In the genomic region with DNA sequence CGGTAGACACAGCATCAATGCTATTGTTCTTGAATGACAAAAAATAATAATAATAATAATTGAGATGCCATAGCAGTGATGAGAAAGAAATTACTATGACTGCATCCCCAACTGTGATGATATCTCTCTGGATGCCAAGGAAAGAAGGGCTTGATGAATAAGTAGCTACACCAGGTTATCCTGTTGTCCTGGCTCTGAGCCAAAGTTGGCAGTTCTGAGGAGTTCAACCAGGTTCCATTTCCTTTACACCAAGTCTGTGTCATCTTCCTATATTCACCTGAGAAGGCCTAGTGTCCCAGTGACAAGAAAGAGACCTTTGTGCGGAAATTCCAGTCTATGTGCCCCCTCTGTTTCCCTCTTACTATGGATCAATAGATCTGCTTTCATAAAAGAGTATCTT, we compare ENCODE assay signal across 17 cellular contexts. TPM values are rescaled to one million over a fixed set of nuclear protein-coding genes. Genes with fewer than 3 reads are reported as not detected.
DNase-seq lines count a peak whose midpoint lies in the region; ATAC-seq, FAIRE-seq and TF ChIP-seq lines count a peak whose summit lies in the region.
"Had no signal": no experiment of that assay in that cellular context is flagged by ENCODE, and none has a peak within 500 bp of the region (broad histone marks: within the 10 kb centered on the region; RNA-seq: fewer than 3 reads in every experiment).

No MANE protein-coding gene starts in this region.

- H3K4me1 Mint-ChIP-seq in activated naive CD4-positive, alpha-beta T cell treated with anti-CD3 and anti-CD28 coated beads for 36 hours (ENCODE audit: low read depth), result peaks cover 30% of the 10 kb centered on the region
- H3K4me1 Mint-ChIP-seq in activated T-cell treated with anti-CD3 and anti-CD28 coated beads, Interleukin-2, amount 50 U/mL, for 72 hours (ENCODE audit: low read depth), result peaks cover 39% of the 10 kb centered on the region

- H3K27ac ChIP-seq in stomach smooth muscle (ENCODE audit: low read length), result peak overlapping the region; percentile 87
- no peak overlapping the region for H3K27ac ChIP-seq in HepG2 (ENCODE audit: extremely low read length, insufficient read depth, low read length)

- H3K79me2 ChIP-seq in HepG2 (ENCODE audit: insufficient read depth, low read length), result no peaks in the 10 kb centered on the region

- TF ChIP-seq EP300 in HepG2 (IDR thresholded peaks at IDR 0.05; ENCODE audit: low read depth in 2 of 2, low read length in 2 of 2), result no peak
- TF ChIP-seq EP300 in HepG2 (CRISPR knock-in tag; IDR thresholded peaks at IDR 0.05; ENCODE audit: borderline replicate concordance), result no peak

- no peaks in the 10 kb centered on the region for H3K9me3 ChIP-seq in stomach smooth muscle (ENCODE audit: control insufficient read depth in 2 of 2, low read length in 2 of 2)
- no peaks in the 10 kb centered on the region for H3K9me3 ChIP-seq in HepG2 (ENCODE audit: low read length)
- H3K9me3 ChIP-seq: mucosa of descending colon had no signal

- in situ Hi-C loops in HepG2 (cut with HindIII; ENCODE audit: extremely low pct_ligation_motif_present, low pct_unique_long_range_greater_than_20kb), result no loop called here

- H3K4me3 ChIP-seq in stomach smooth muscle (ENCODE audit: low read length in 2 of 2), result no peak overlapping the region
- no peak overlapping the region for H3K4me3 ChIP-seq in HepG2 (replicated peaks in 1 of 3; ENCODE audit: insufficient read depth in 1 of 3, low read depth in 2 of 3, low read length in 3 of 3)
- H3K4me3 ChIP-seq: mucosa of descending colon had no signal

- H3K9me3 Mint-ChIP-seq in activated naive CD4-positive, alpha-beta T cell treated with anti-CD3 and anti-CD28 coated beads for 36 hours, result peaks cover 2% of the 10 kb centered on the region
- peaks cover 4 to 11% of the 10 kb centered on the region in 2 donors for H3K9me3 Mint-ChIP-seq in activated naive CD4-positive, alpha-beta T cell treated with anti-CD3 and anti-CD28 coated beads, Interleukin-2, amount 50 U/mL, for 72 hours
- H3K9me3 Mint-ChIP-seq in activated T-cell treated with anti-CD3 and anti-CD28 coated beads, Interleukin-2, amount 50 U/mL, for 72 hours, result peaks cover 2 to 3% of the 10 kb centered on the region in 2 donors
- H3K9me3 Mint-ChIP-seq: stimulated activated effector memory CD8-positive, alpha-beta T cell treated with anti-CD3 and anti-CD28 coated beads, Interleukin-12 subunit alpha, Interleukin-12 subunit beta, amount 100 ng/mL, for 72 hours had no signal

- TF ChIP-seq RAD21 in HepG2 (CRISPR knock-in tag; IDR thresholded peaks at IDR 0.05), result no peak

- H3K9ac ChIP-seq in stomach smooth muscle (ENCODE audit: low read length in 2 of 2) (peak overlapping the region; percentile 31 to 34), HepG2 (ENCODE audit: insufficient read depth, low read depth, low read length) (no peak overlapping the region)

- intact Hi-C loops in activated naive CD4-positive, alpha-beta T cell treated with anti-CD3 and anti-CD28 coated beads for 36 hours (cut with micrococcal nuclease), result loop anchor here (2.0 kb wide), 2 partner anchors 211 to 601 kb away; partner anchors contain the start of gene SETD7
- intact Hi-C loops in HepG2 (cut with micrococcal nuclease; ENCODE audit: unreplicated experiment), result no loop called here

- peaks cover 17% of the 10 kb centered on the region for H3K4me1 ChIP-seq in stomach smooth muscle (ENCODE audit: control insufficient read depth, insufficient read depth, low read length)
- H3K4me1 ChIP-seq in HepG2 (ENCODE audit: insufficient read depth, low read length), result peaks cover 20% of the 10 kb centered on the region

- peaks cover 6% of the 10 kb centered on the region for H3K27me3 Mint-ChIP-seq in activated naive CD4-positive, alpha-beta T cell treated with anti-CD3 and anti-CD28 coated beads for 36 hours (ENCODE audit: low read depth)
- H3K27me3 Mint-ChIP-seq in activated T-cell treated with anti-CD3 and anti-CD28 coated beads, Interleukin-2, amount 50 U/mL, for 72 hours (ENCODE audit: low read depth), result peaks cover 12% of the 10 kb centered on the region

- WGBS in HepG2 (ENCODE audit: low lambda C conversion rate), result 65% methylated on average over 2 of the region's 2 CpGs

- no peak for TF ChIP-seq CTCF in HepG2 (CRISPR knock-in tag; IDR thresholded peaks at IDR 0.05)

- DNase-seq in activated naive CD4-positive, alpha-beta T cell treated with anti-CD3 and anti-CD28 coated beads for 36 hours, result peak; percentile 52
- DNase-seq in activated naive CD4-positive, alpha-beta T cell treated with anti-CD3 and anti-CD28 coated beads, Interleukin-2, amount 50 U/mL, for 72 hours (ENCODE audit: low spot score in 2 of 2), result no peak
- DNase-seq in NCI-H69 (lab: John Stamatoyannopoulos, UW) (peak; percentile 59), kidney tubule cell (ENCODE audit: low spot score) (peak; percentile 52), hippocampal formation (lab: John Stamatoyannopoulos, UW) (no peak), HepG2 (ENCODE audit: low spot score) (no peak)
- DNase-seq in activated T-cell treated with anti-CD3 and anti-CD28 coated beads, Interleukin-2, amount 50 U/mL, for 72 hours, result no peak
- DNase-seq: activated CD4-positive, alpha-beta T cell treated with anti-CD3 and anti-CD28 coated beads for 1 hour; dermis blood vessel endothelial cell; mucosa of descending colon; NCI-H1048; NCI-H510A; right cardiac atrium; SHP77 treated with DMSO at 0.1 percent for 48 hours had no signal

- H3K4me2 ChIP-seq in HepG2 (ENCODE audit: low read depth, low read length), result no peak overlapping the region

- CTCF ChIA-PET in activated naive CD4-positive, alpha-beta T cell treated with anti-CD3 and anti-CD28 coated beads for 36 hours (lab: Charles Lee), result interaction anchor here (1.9 to 2.8 kb wide), 2 partner anchors 62 to 96 kb away, joined by 5 to 9 read pairs; no protein-coding TSS in a partner anchor
- CTCF ChIA-PET in HepG2 (lab: Yijun Ruan, JAX; ENCODE audit: low intra/inter-chr PET ratio, low total read pairs), result no interaction called here

- no peak for TF ChIP-seq POLR2A in HepG2 (IDR thresholded peaks at IDR 0.05; ENCODE audit: insufficient read depth in 1 of 2, low read depth in 2 of 2, low read length in 2 of 2)

- FAIRE-seq in HepG2 (lab: Jason Lieb, UNC), result no peak
- FAIRE-seq: H54 had no signal

- H3K4me3 Mint-ChIP-seq in activated naive CD4-positive, alpha-beta T cell treated with anti-CD3 and anti-CD28 coated beads for 36 hours, result no peak overlapping the region
- H3K4me3 Mint-ChIP-seq in activated T-cell treated with anti-CD3 and anti-CD28 coated beads, Interleukin-2, amount 50 U/mL, for 72 hours, result no peak overlapping the region

- POLR2A ChIA-PET in HepG2 (lab: Yijun Ruan, JAX), result no interaction called here

- no peak for ATAC-seq in activated naive CD4-positive, alpha-beta T cell treated with anti-CD3 and anti-CD28 coated beads, Interleukin-2, amount 50 U/mL, for 72 hours
- ATAC-seq in activated T-cell treated with anti-CD3 and anti-CD28 coated beads, Interleukin-2, amount 50 U/mL, for 72 hours (replicated peaks in 1 of 2), result no peak
- no peak for ATAC-seq in HepG2
- ATAC-seq: mucosa of descending colon, right cardiac atrium had no signal

- no peaks in the 10 kb centered on the region for H3K36me3 Mint-ChIP-seq in activated naive CD4-positive, alpha-beta T cell treated with anti-CD3 and anti-CD28 coated beads for 36 hours (ENCODE audit: low read depth)
- H3K36me3 Mint-ChIP-seq in activated naive CD4-positive, alpha-beta T cell treated with anti-CD3 and anti-CD28 coated beads, Interleukin-2, amount 50 U/mL, for 72 hours, result no peaks in the 10 kb centered on the region
- peaks cover 3 to 4% of the 10 kb centered on the region in 2 donors for H3K36me3 Mint-ChIP-seq in activated T-cell treated with anti-CD3 and anti-CD28 coated beads, Interleukin-2, amount 50 U/mL, for 72 hours (ENCODE audit: insufficient read depth in 2 of 2)
- H3K36me3 Mint-ChIP-seq: stimulated activated effector memory CD8-positive, alpha-beta T cell treated with anti-CD3 and anti-CD28 coated beads, Interleukin-12 subunit alpha, Interleukin-12 subunit beta, amount 100 ng/mL, for 72 hours had no signal

- H3K27me3 ChIP-seq in stomach smooth muscle (ENCODE audit: control insufficient read depth in 1 of 2, insufficient read depth in 2 of 2, low read length in 2 of 2) (no peaks in the 10 kb centered on the region), HepG2 (ENCODE audit: control insufficient read depth in 1 of 2, insufficient read depth in 2 of 2, low read length in 2 of 2) (peaks cover 0 to 20% of the 10 kb centered on the region in 2 experiments)

- no peaks in the 10 kb centered on the region for H3K36me3 ChIP-seq in stomach smooth muscle (ENCODE audit: control insufficient read depth in 2 of 2, insufficient read depth in 2 of 2, low read length in 2 of 2)
- no peaks in the 10 kb centered on the region for H3K36me3 ChIP-seq in HepG2 (replicated peaks in 1 of 2; ENCODE audit: control insufficient read depth in 1 of 2, insufficient read depth in 2 of 2, low read length in 2 of 2)

- no TSS peak for BruUV-seq in HepG2 (replicated peaks; lab: Mats Ljungman, UMichigan)

- H4K20me1 ChIP-seq in HepG2 (ENCODE audit: insufficient read depth, low read length), result no peaks in the 10 kb centered on the region

- no peak overlapping the region for H2AFZ ChIP-seq in HepG2 (ENCODE audit: low read length)

- no peak overlapping the region for H3K27ac Mint-ChIP-seq in activated naive CD4-positive, alpha-beta T cell treated with anti-CD3 and anti-CD28 coated beads for 36 hours
- no peak overlapping the region for H3K27ac Mint-ChIP-seq in activated naive CD4-positive, alpha-beta T cell treated with anti-CD3 and anti-CD28 coated beads, Interleukin-2, amount 50 U/mL, for 72 hours
- no peak overlapping the region for H3K27ac Mint-ChIP-seq in activated T-cell treated with anti-CD3 and anti-CD28 coated beads, Interleukin-2, amount 50 U/mL, for 72 hours

RNA-seq across cellular contexts. Expression of gene MAML3, which starts 3.4 kb away (rescaled TPM):
- total RNA-seq in activated naive CD4-positive, alpha-beta T cell treated with anti-CD3 and anti-CD28 coated beads for 36 hours, result under 1 TPM; 0.52 to 0.76 TPM
- 1 to 10 TPM in 1 of 2 donors, under 1 TPM in 1; 0.70 to 1.0 TPM for total RNA-seq in activated naive CD4-positive, alpha-beta T cell treated with anti-CD3 and anti-CD28 coated beads, Interleukin-2, amount 50 U/mL, for 72 hours
- total RNA-seq in activated T-cell treated with anti-CD3 and anti-CD28 coated beads, Interleukin-2, amount 50 U/mL, for 72 hours, result 1 to 10 TPM; 5.3 to 5.5 TPM
- 0.13 TPM in 1 of 2 replicates, not detected in the other for total RNA-seq in HepG2 (2016; rRNA removed; fragmentation: Illumina TruSeq; extraction: Trizol)
- total RNA-seq in HepG2 (2016; cell fraction: cytosol; rRNA removed; fragmentation: Illumina TruSeq; extraction: Trizol; ENCODE audit: low read depth), result under 0.01 TPM in 1 of 2 replicates, not detected in the other
- total RNA-seq in HepG2 (2016; cell fraction: insoluble cytoplasmic fraction; rRNA removed; fragmentation: Illumina TruSeq; extraction: Trizol), result 0.09 TPM in 1 of 2 replicates, not detected in the other
- not detected in 2 replicates for total RNA-seq in HepG2 (2016; cell fraction: membrane; rRNA removed; fragmentation: Illumina TruSeq; extraction: Trizol)
- not detected in 2 replicates for total RNA-seq in HepG2 (2016; cell fraction: nucleus; rRNA removed; fragmentation: Illumina TruSeq; extraction: Trizol)
- 0.04 and 0.05 TPM in 2 replicates for polyA plus RNA-seq in HepG2 (2011; rRNA removed)
- polyA plus RNA-seq in HepG2 (2011; cell fraction: cytosol; rRNA removed), result 0.07 and 0.08 TPM in 2 replicates
- 0.07 and 0.08 TPM in 2 replicates for polyA plus RNA-seq in HepG2 (2011; cell fraction: nucleus; rRNA removed)
- 0.25 and 0.36 TPM in 2 replicates for polyA plus RNA-seq in HepG2 (2012)
- polyA plus RNA-seq in HepG2 (2016; cell fraction: cytosol; fragmentation: Illumina TruSeq; extraction: Trizol; ENCODE audit: low read depth), result not detected in 2 replicates
- polyA plus RNA-seq in HepG2 (2016; cell fraction: insoluble cytoplasmic fraction; fragmentation: Illumina TruSeq; extraction: Trizol; ENCODE audit: low read depth), result 0.04 TPM in 1 of 2 replicates, not detected in the other
- polyA plus RNA-seq in HepG2 (2016; cell fraction: membrane; fragmentation: Illumina TruSeq; extraction: Trizol; ENCODE audit: low read depth), result not detected in 2 replicates
- polyA plus RNA-seq in HepG2 (2016; cell fraction: nucleus; fragmentation: Illumina TruSeq; extraction: Trizol; ENCODE audit: insufficient read depth, low read depth), result not detected in 2 replicates
- polyA minus RNA-seq in HepG2 (2011; rRNA and poly(A)+ RNA removed; ENCODE audit: low replicate concordance), result 0.04 and 2.7 TPM in 2 replicates
- polyA minus RNA-seq in HepG2 (2011; cell fraction: cytosol; rRNA and poly(A)+ RNA removed), result 0.30 TPM in 1 of 2 replicates, not detected in the other
- polyA minus RNA-seq in HepG2 (2011; cell fraction: nucleus; rRNA and poly(A)+ RNA removed), result 0.50 and 0.52 TPM in 2 replicates

Comparison
In these comparisons a context has a peak if more than half of its experiments do, and no peak if none do; other contexts are left out.
1. DNase-seq: peak in activated naive CD4-positive, alpha-beta T cell treated with anti-CD3 and anti-CD28 coated beads for 36 hours (single experiment), NCI-H69 (single experiment) and kidney tubule cell (single experiment); none in activated naive CD4-positive, alpha-beta T cell treated with anti-CD3 and anti-CD28 coated beads, Interleukin-2, amount 50 U/mL, for 72 hours (0 of 2), activated T-cell treated with anti-CD3 and anti-CD28 coated beads, Interleukin-2, amount 50 U/mL, for 72 hours (0 of 2), hippocampal formation (0 of 2) and HepG2 (single experiment).